ENCODE assay signal across 8 cellular contexts in genomic region chr1:96721053-96721381, GRCh38. TPM values are rescaled to one million over a fixed set of nuclear protein-coding genes. Genes with fewer than 3 reads are reported as not detected.
DNase-seq lines count a peak whose midpoint lies in the region; ATAC-seq and TF ChIP-seq lines count a peak whose summit lies in the region.

No MANE protein-coding gene starts in this region.

- DNase-seq in CD14-positive monocyte (ENCODE audit: low spot score) (no peak), nephron progenitor cell (no peak), NCI-H82 treated with DMSO at 0.1 percent for 48 hours (lab: John Stamatoyannopoulos, UW; ENCODE audit: unreplicated experiment) (no peak), T1000 (lab: John Stamatoyannopoulos, UW) (no peak)

- H3K79me2 ChIP-seq in KMS-11 (ENCODE audit: insufficient read depth, low read depth), result peaks cover 18% of the 10 kb centered on the region

- peaks cover 27% of the 10 kb centered on the region for H3K4me1 Mint-ChIP-seq in CD14-positive monocyte
- peaks cover 24% of the 10 kb centered on the region for H3K4me1 Mint-ChIP-seq in nephron progenitor cell

- H3K4me3 Mint-ChIP-seq in CD14-positive monocyte (peak overlapping the region; percentile 96 to 98), nephron progenitor cell (peak overlapping the region; percentile 96)

- H4K20me1 ChIP-seq in KMS-11 (ENCODE audit: insufficient read depth), result no peaks in the 10 kb centered on the region

- peak overlapping the region; percentile 23 for H3K4me3 ChIP-seq in KMS-11 (IDR thresholded peaks at IDR 0.05; ENCODE audit: insufficient read depth, low read depth, low read length)

- H3K27ac ChIP-seq in KMS-11, result no peak overlapping the region
- peak overlapping the region; percentile 97 for H3K27ac ChIP-seq in cingulate gyrus (ENCODE audit: low read depth, low read length)

- H3K9me3 Mint-ChIP-seq in CD14-positive monocyte (peaks cover 0 to 3% (median 0%) of the 10 kb centered on the region in 7 donors), nephron progenitor cell (peaks cover 10% of the 10 kb centered on the region)

- TF ChIP-seq CTCF in CD14-positive monocyte (IDR thresholded peaks at IDR 0.05) (no peak), KMS-11 (conservative IDR thresholded peaks at IDR 0.05; ENCODE audit: low read depth, low read length) (no peak), nephron progenitor cell (IDR thresholded peaks at IDR 0.05) (no peak)

- H3K4me2 ChIP-seq in KMS-11, result peak overlapping the region; percentile 36

- peak; percentile 4 for ATAC-seq in GM21447 (IDR thresholded peaks at IDR 0.05; ENCODE audit: unreplicated experiment)
- no peak for ATAC-seq in HG02840 (IDR thresholded peaks at IDR 0.05; ENCODE audit: low FRiP score, unreplicated experiment)

- H3K27ac Mint-ChIP-seq in CD14-positive monocyte (peak overlapping the region; percentile 59 to 96 (median 89)), nephron progenitor cell (peak overlapping the region; percentile 90)

- peaks cover 5 to 14% of the 10 kb centered on the region in 2 donors for H3K36me3 Mint-ChIP-seq in CD14-positive monocyte
- H3K36me3 Mint-ChIP-seq in nephron progenitor cell (ENCODE audit: low read depth), result peaks cover 36% of the 10 kb centered on the region

- peak overlapping the region; percentile 87 for H3K9ac ChIP-seq in KMS-11

- H3K27me3 Mint-ChIP-seq in CD14-positive monocyte (ENCODE audit: low read depth in 3 of 3) (peaks cover 0 to 4% (median 0%) of the 10 kb centered on the region in 3 donors), nephron progenitor cell (ENCODE audit: low read depth, poor library complexity) (no peaks in the 10 kb centered on the region)

- H3K36me3 ChIP-seq in KMS-11 (ENCODE audit: insufficient read depth), result no peaks in the 10 kb centered on the region

- intact Hi-C loops in CD14-positive monocyte (cut with micrococcal nuclease), result no loop called here

- H2AFZ ChIP-seq in KMS-11 (ENCODE audit: low read depth), result peak overlapping the region; percentile 88

- H3K27me3 ChIP-seq in KMS-11 (ENCODE audit: insufficient read depth, low read depth), result no peaks in the 10 kb centered on the region

- peaks cover 13% of the 10 kb centered on the region for H3K4me1 ChIP-seq in KMS-11 (ENCODE audit: low read depth, poor library complexity, severe bottlenecking)

RNA-seq across cellular contexts. Expression of gene PTBP2, which starts 0.6 kb away (rescaled TPM):
- 1 to 10 TPM in 1 of 2 donors, under 1 TPM in 1; 0.52 to 1.2 TPM for polyA plus RNA-seq in CD14-positive monocyte
